ENCODE assay signal across 10 cellular contexts in the genomic region with DNA sequence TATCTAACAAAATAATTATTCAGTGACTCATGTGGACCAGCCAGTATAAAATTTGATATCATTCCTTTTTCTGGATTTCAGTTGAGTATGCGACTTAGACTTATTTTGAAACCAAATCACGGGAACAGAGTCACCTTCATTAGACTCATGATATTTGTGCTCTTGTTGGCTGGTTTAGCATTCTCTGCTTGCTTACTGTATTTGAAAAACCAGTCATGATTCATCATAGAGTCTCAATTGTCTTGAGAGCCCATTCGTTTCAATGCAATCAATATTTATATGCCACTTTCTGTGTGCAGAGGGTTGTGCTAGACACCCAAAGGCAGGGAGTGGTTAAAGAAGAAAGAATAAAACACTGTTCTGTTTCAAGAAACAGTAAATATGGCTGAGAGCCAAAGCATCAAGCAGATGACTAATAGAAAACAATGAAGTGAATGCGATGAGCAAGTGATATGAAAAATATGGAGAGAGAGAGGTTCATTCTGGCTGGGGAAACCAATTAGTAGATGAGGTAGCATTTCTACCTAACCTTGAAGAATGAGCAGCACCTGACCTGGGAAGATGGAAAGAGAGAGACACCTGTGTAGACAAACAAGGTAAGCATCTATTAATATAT.
A peak's percentile ranks its signal among the peaks of the same experiment; 100 is the strongest.
DNase-seq lines count a peak whose midpoint lies in the region; ATAC-seq and TF ChIP-seq lines count a peak whose summit lies in the region.
"Had no signal": no experiment of that assay in that cellular context is flagged by ENCODE, and none has a peak within 500 bp of the region (broad histone marks: within the 10 kb centered on the region; RNA-seq: fewer than 3 reads in every experiment).

No MANE protein-coding gene starts in this region.

- H3K4me3 ChIP-seq in kidney epithelial cell (ENCODE audit: low read depth, low read length) = no peak overlapping the region

- ATAC-seq in HG03378 (IDR thresholded peaks at IDR 0.05; ENCODE audit: unreplicated experiment) (no peak), GM21619 (IDR thresholded peaks at IDR 0.05; ENCODE audit: unreplicated experiment) (no peak)

- DNase-seq in AG08395 (ENCODE audit: low spot score) (peak; percentile 53), LHCN-M2 (ENCODE audit: low read depth) (peak; percentile 80), kidney epithelial cell (ENCODE audit: low read depth) (peak; percentile 42), NCI-H446 treated with DMSO at 0.1 percent for 48 hours (lab: John Stamatoyannopoulos, UW) (no peak), Ammon's horn (ENCODE audit: low spot score) (no peak)
- DNase-seq: nucleus accumbens had no signal

- H3K36me3 ChIP-seq in kidney epithelial cell (ENCODE audit: control insufficient read depth, insufficient read depth, low read length) = no peaks in the 10 kb centered on the region

- TF ChIP-seq CTCF in brain (conservative IDR thresholded peaks at IDR 0.05) = no peak
- no peak for TF ChIP-seq CTCF in kidney epithelial cell (IDR thresholded peaks at IDR 0.05; ENCODE audit: insufficient read depth, low read length, poor library complexity, severe bottlenecking)

- H3K4me3 Mint-ChIP-seq in brain = no peak overlapping the region
- H3K4me3 Mint-ChIP-seq: T-helper 2 cell treated with Interferon-gamma antibody and Interleukin-4, amounts not matched to agents 5 μg/mL and 100 μg/mL, for 36 hours had no signal

- H3K4me1 Mint-ChIP-seq in brain = peaks cover 67% of the 10 kb centered on the region

- H3K27me3 ChIP-seq in kidney epithelial cell (ENCODE audit: control insufficient read depth, insufficient read depth, low read length) = no peaks in the 10 kb centered on the region

- H3K9me3 Mint-ChIP-seq in brain = peaks cover 0 to 5% (median 0%) of the 10 kb centered on the region in 5 experiments
- H3K9me3 Mint-ChIP-seq: T-helper 2 cell treated with Interferon-gamma antibody and Interleukin-4, amounts not matched to agents 5 μg/mL and 100 μg/mL, for 36 hours had no signal

- H3K36me3 Mint-ChIP-seq in brain = no peaks in the 10 kb centered on the region

- H3K27ac Mint-ChIP-seq in brain = peak overlapping the region in 3 of 5 experiments; percentile 18 to 32 (median 30)
- H3K27ac Mint-ChIP-seq: T-helper 2 cell treated with Interferon-gamma antibody and Interleukin-4, amounts not matched to agents 5 μg/mL and 100 μg/mL, for 36 hours had no signal

- no peaks in the 10 kb centered on the region for H3K27me3 Mint-ChIP-seq in brain

Comparison
In these comparisons a context has a peak if more than half of its experiments do, and no peak if none do; other contexts are left out.
1. DNase-seq: peak in AG08395 (single experiment), LHCN-M2 (single experiment) and kidney epithelial cell (single experiment); none in NCI-H446 treated with DMSO at 0.1 percent for 48 hours (single experiment) and Ammon's horn (single experiment).